Comparison of ENCODE assay signal across 13 cellular contexts in genomic region chr17:20920813-20921199, GRCh38.
DNase-seq lines count a peak whose midpoint lies in the region; ATAC-seq and TF ChIP-seq lines count a peak whose summit lies in the region.
"Had no signal": no experiment of that assay in that cellular context is flagged by ENCODE, and none has a peak within 500 bp of the region (broad histone marks: within the 10 kb centered on the region; RNA-seq: fewer than 3 reads in every experiment).

No MANE protein-coding gene starts in this region.

- POLR2A ChIA-PET in AG04449 (lab: Yijun Ruan, JAX) = interaction anchor here (1.4 kb wide), 1 partner anchor 123 kb away, joined by 3 read pairs; no protein-coding TSS in a partner anchor

- H3K27me3 ChIP-seq in fibroblast of lung (ENCODE audit: control insufficient read depth, insufficient read depth, low read length) = no peaks in the 10 kb centered on the region
- no peaks in the 10 kb centered on the region for H3K27me3 ChIP-seq in osteoblast (ENCODE audit: insufficient read depth, low read length)
- H3K27me3 ChIP-seq in MG63 = no peaks in the 10 kb centered on the region
- H3K27me3 ChIP-seq: BLaER1, testis had no signal

- H2AFZ ChIP-seq in fibroblast of lung (ENCODE audit: low read length) = no peak overlapping the region
- H2AFZ ChIP-seq in osteoblast (ENCODE audit: low read length) = peak overlapping the region; percentile 62

- no peaks in the 10 kb centered on the region for H3K79me2 ChIP-seq in fibroblast of lung (ENCODE audit: control insufficient read depth, insufficient read depth, low read length)
- no peaks in the 10 kb centered on the region for H3K79me2 ChIP-seq in osteoblast (ENCODE audit: insufficient read depth, low read length)

- DNase-seq in AG04449 (ENCODE audit: low read depth, low spot score) = no peak
- DNase-seq in RPMI7951 (ENCODE audit: low read depth) = peak; percentile 20
- peak; percentile 41 to 75 for DNase-seq in fibroblast of lung (ENCODE audit: low read depth in 2 of 2)
- DNase-seq in osteoblast (ENCODE audit: insufficient read length, low spot score, missing footprints) = peak; percentile 46
- no peak for DNase-seq in MG63
- no peak for DNase-seq in NCI-H2171 treated with DMSO at 0.1 percent for 48 hours (lab: John Stamatoyannopoulos, UW)
- no peak for DNase-seq in T-helper 9 cell
- DNase-seq: effector memory CD8-positive, alpha-beta T cell; MM.1S; NCI-H2171; testis had no signal

- CTCF ChIA-PET in AG04449 (lab: Yijun Ruan, JAX) = interaction anchor here (1.2 to 1.8 kb wide), 2 partner anchors 12 to 73 kb away, joined by 5 to 8 read pairs; no protein-coding TSS in a partner anchor

- H3K4me1 ChIP-seq in fibroblast of lung (ENCODE audit: control insufficient read depth, extremely low read depth, insufficient read depth, low read length) = peaks cover 3% of the 10 kb centered on the region
- peaks cover 34% of the 10 kb centered on the region for H3K4me1 ChIP-seq in osteoblast (ENCODE audit: insufficient read depth, low read length)
- H3K4me1 ChIP-seq: BLaER1, testis had no signal

- ATAC-seq in HG03139 (IDR thresholded peaks at IDR 0.05; ENCODE audit: unreplicated experiment) = no peak
- ATAC-seq: effector memory CD8-positive, alpha-beta T cell had no signal

- no peak overlapping the region for H3K9ac ChIP-seq in fibroblast of lung (ENCODE audit: insufficient read depth, low read length)
- H3K9ac ChIP-seq: BLaER1 had no signal

- H3K36me3 ChIP-seq in fibroblast of lung (ENCODE audit: control insufficient read depth, insufficient read depth, low read length) (no peaks in the 10 kb centered on the region), osteoblast (ENCODE audit: insufficient read depth, low read length) (no peaks in the 10 kb centered on the region), MG63 (no peaks in the 10 kb centered on the region)
- H3K36me3 ChIP-seq: BLaER1 had no signal

- no peak overlapping the region for H3K27ac ChIP-seq in fibroblast of lung (ENCODE audit: insufficient read depth, low read length)
- H3K27ac ChIP-seq in osteoblast (ENCODE audit: low read depth, low read length) = peak overlapping the region; percentile 48
- H3K27ac ChIP-seq: BLaER1, testis had no signal

- H3K4me2 ChIP-seq in fibroblast of lung (ENCODE audit: extremely low read depth, insufficient read depth, low read length) (peak overlapping the region; percentile 45), osteoblast (ENCODE audit: insufficient read depth, low read length) (peak overlapping the region; percentile 39)
- H3K4me2 ChIP-seq: BLaER1 had no signal

- TF ChIP-seq CTCF in AG04449 (IDR thresholded peaks at IDR 0.05; ENCODE audit: insufficient read depth, low read length, missing control alignments) (no peak), fibroblast of lung (conservative IDR thresholded peaks at IDR 0.05 in 1 of 2, IDR thresholded peaks at IDR 0.05 in 1 of 2; ENCODE audit: low read depth in 1 of 2, low read length in 2 of 2) (no peak), osteoblast (IDR thresholded peaks at IDR 0.05; ENCODE audit: extremely low read depth, low read depth, low read length) (no peak)

- H4K20me1 ChIP-seq in fibroblast of lung (ENCODE audit: control insufficient read depth, extremely low read depth, insufficient read depth, low read length) (no peaks in the 10 kb centered on the region), osteoblast (ENCODE audit: insufficient read depth, low read length) (no peaks in the 10 kb centered on the region)
- H4K20me1 ChIP-seq: BLaER1 had no signal

- H3K4me3 ChIP-seq in AG04449 (ENCODE audit: low read depth, low read length) (peak overlapping the region; percentile 10; the same call in 1 of the 2 replicates), fibroblast of lung (replicated peaks in 1 of 4; ENCODE audit: control extremely low read depth in 1 of 4, insufficient read depth in 1 of 4, low read depth in 3 of 4, low read length in 4 of 4) (no peak overlapping the region), osteoblast (ENCODE audit: insufficient read depth, low read length) (no peak overlapping the region), MG63 (no peak overlapping the region)
- H3K4me3 ChIP-seq: BLaER1, testis had no signal

- H3K9me3 ChIP-seq in fibroblast of lung (ENCODE audit: control insufficient read depth, insufficient read depth, low read depth, low read length) (no peaks in the 10 kb centered on the region), osteoblast (ENCODE audit: low read depth, low read length) (no peaks in the 10 kb centered on the region), MG63 (no peaks in the 10 kb centered on the region)
- H3K9me3 ChIP-seq: BLaER1, testis had no signal

Comparison
In these comparisons a context has a peak if more than half of its experiments do, and no peak if none do; other contexts are left out.
1. DNase-seq: peak in RPMI7951 (single experiment), fibroblast of lung (2 of 2) and osteoblast (single experiment); none in AG04449 (single experiment), MG63 (single experiment), NCI-H2171 treated with DMSO at 0.1 percent for 48 hours (single experiment) and T-helper 9 cell (single experiment).